In genomic region chr19:6516018-6516658, GRCh38 we compare ENCODE assay signal across 8 cellular contexts. TPM values are rescaled to one million over a fixed set of nuclear protein-coding genes. Genes with fewer than 3 reads are reported as not detected.
DNase-seq lines count a peak whose midpoint lies in the region; ATAC-seq and TF ChIP-seq lines count a peak whose summit lies in the region.

No MANE protein-coding gene starts in this region.

- H3K27me3 ChIP-seq in esophagus squamous epithelium (peaks cover 0 to 3% (median 0%) of the 10 kb centered on the region in 4 donors), muscle layer of duodenum (ENCODE audit: low read depth, low read length) (no peaks in the 10 kb centered on the region)

- H3K4me3 Mint-ChIP-seq in activated T-cell treated with anti-CD3 and anti-CD28 coated beads, Interleukin-2, amount 50 U/mL, for 4 hours: peak overlapping the region; percentile 89
- peak overlapping the region; percentile 85 for H3K4me3 Mint-ChIP-seq in stimulated activated effector memory CD8-positive, alpha-beta T cell treated with anti-CD3 and anti-CD28 coated beads, Interleukin-12 subunit alpha, Interleukin-12 subunit beta, amount 100 ng/mL, for 72 hours

- TF ChIP-seq CTCF in esophagus squamous epithelium (IDR thresholded peaks at IDR 0.05): no peak

- H3K27ac Mint-ChIP-seq in stimulated activated effector memory CD8-positive, alpha-beta T cell treated with anti-CD3 and anti-CD28 coated beads, Interleukin-12 subunit alpha, Interleukin-12 subunit beta, amount 100 ng/mL, for 72 hours: peak overlapping the region; percentile 84

- H3K4me3 ChIP-seq in esophagus squamous epithelium (peak overlapping the region; percentile 46 to 81 (median 74)), muscle layer of duodenum (ENCODE audit: low read depth in 1 of 2, low read length in 2 of 2) (peak overlapping the region; percentile 73 to 78)

- peak; percentile 42 for ATAC-seq in HG03139 (IDR thresholded peaks at IDR 0.05; ENCODE audit: unreplicated experiment)
- peak; percentile 78 for ATAC-seq in activated T-cell treated with anti-CD3 and anti-CD28 coated beads, Interleukin-2, amount 50 U/mL, for 4 hours
- ATAC-seq in stimulated activated effector memory CD8-positive, alpha-beta T cell treated with anti-CD3 and anti-CD28 coated beads, Interleukin-12 subunit alpha, Interleukin-12 subunit beta, amount 100 ng/mL, for 72 hours: peak; percentile 74

- peak; percentile 81 for DNase-seq in NK-92 treated with Interleukin-12 subunit alpha and Interleukin-12 subunit beta, amount 100 ng/mL, for 24 hours (lab: John Stamatoyannopoulos, UW)
- DNase-seq in NK-92 (lab: John Stamatoyannopoulos, UW; ENCODE audit: unreplicated experiment) (no peak), OCI-M2 (lab: John Stamatoyannopoulos, UW; ENCODE audit: unreplicated experiment) (peak; percentile 95), esophagus squamous epithelium (lab: John Stamatoyannopoulos, UW) (no peak)
- peak; percentile 44 for DNase-seq in activated T-cell treated with anti-CD3 and anti-CD28 coated beads, Interleukin-2, amount 50 U/mL, for 4 hours
- peak; percentile 59 to 89 for DNase-seq in stimulated activated effector memory CD8-positive, alpha-beta T cell treated with anti-CD3 and anti-CD28 coated beads, Interleukin-12 subunit alpha, Interleukin-12 subunit beta, amount 100 ng/mL, for 72 hours (ENCODE audit: low spot score in 2 of 2)

- peak overlapping the region; percentile 77 to 89 (median 88) for H3K27ac ChIP-seq in esophagus squamous epithelium
- H3K27ac ChIP-seq in muscle layer of duodenum (ENCODE audit: low read length): no peak overlapping the region

- no peaks in the 10 kb centered on the region for H3K27me3 Mint-ChIP-seq in activated T-cell treated with anti-CD3 and anti-CD28 coated beads, Interleukin-2, amount 50 U/mL, for 4 hours (ENCODE audit: low read depth)

- no peaks in the 10 kb centered on the region for H3K36me3 Mint-ChIP-seq in activated T-cell treated with anti-CD3 and anti-CD28 coated beads, Interleukin-2, amount 50 U/mL, for 4 hours (ENCODE audit: insufficient read depth)
- peaks cover 18% of the 10 kb centered on the region for H3K36me3 Mint-ChIP-seq in stimulated activated effector memory CD8-positive, alpha-beta T cell treated with anti-CD3 and anti-CD28 coated beads, Interleukin-12 subunit alpha, Interleukin-12 subunit beta, amount 100 ng/mL, for 72 hours

- intact Hi-C loops in esophagus squamous epithelium (cut with DNase I): loop anchor here (5.0 kb wide), 2 partner anchors 116 to 346 kb away; no protein-coding TSS in a partner anchor

- 2% methylated on average over 21 to 23 of the region's 26 CpGs for WGBS in esophagus squamous epithelium, 2 donors

- no peaks in the 10 kb centered on the region for H3K9me3 ChIP-seq in esophagus squamous epithelium
- no peaks in the 10 kb centered on the region for H3K9me3 ChIP-seq in muscle layer of duodenum (ENCODE audit: control insufficient read depth in 1 of 2, low read length in 2 of 2)

- H3K4me1 ChIP-seq in esophagus squamous epithelium (peaks cover 4 to 39% (median 22%) of the 10 kb centered on the region in 3 donors), muscle layer of duodenum (ENCODE audit: control insufficient read depth in 1 of 2, insufficient read depth in 2 of 2, low read length in 2 of 2) (peaks cover 0 to 12% of the 10 kb centered on the region in 2 donors)

- peaks cover 29% of the 10 kb centered on the region for H3K4me1 Mint-ChIP-seq in activated T-cell treated with anti-CD3 and anti-CD28 coated beads, Interleukin-2, amount 50 U/mL, for 4 hours (ENCODE audit: low read depth)
- H3K4me1 Mint-ChIP-seq in stimulated activated effector memory CD8-positive, alpha-beta T cell treated with anti-CD3 and anti-CD28 coated beads, Interleukin-12 subunit alpha, Interleukin-12 subunit beta, amount 100 ng/mL, for 72 hours: peaks cover 52% of the 10 kb centered on the region

- no peaks in the 10 kb centered on the region for H3K36me3 ChIP-seq in esophagus squamous epithelium
- H3K36me3 ChIP-seq in muscle layer of duodenum (ENCODE audit: control insufficient read depth in 1 of 2, insufficient read depth in 2 of 2, low read length in 2 of 2): no peaks in the 10 kb centered on the region

- no peak for TF ChIP-seq POLR2A in esophagus squamous epithelium (IDR thresholded peaks at IDR 0.05)

- no peaks in the 10 kb centered on the region for H3K9me3 Mint-ChIP-seq in activated T-cell treated with anti-CD3 and anti-CD28 coated beads, Interleukin-2, amount 50 U/mL, for 4 hours
- no peaks in the 10 kb centered on the region for H3K9me3 Mint-ChIP-seq in stimulated activated effector memory CD8-positive, alpha-beta T cell treated with anti-CD3 and anti-CD28 coated beads, Interleukin-12 subunit alpha, Interleukin-12 subunit beta, amount 100 ng/mL, for 72 hours

RNA-seq across cellular contexts. Expression of gene TUBB4A, which starts 14.0 kb away (rescaled TPM):
- 1 to 10 TPM; 4.8 to 9.2 (median 7.8) TPM for total RNA-seq in activated T-cell treated with anti-CD3 and anti-CD28 coated beads, Interleukin-2, amount 50 U/mL, for 4 hours
- 1 to 10 TPM in 1 of 4 donors, not detected in 3; 7.8 TPM for total RNA-seq in esophagus squamous epithelium

RNA-seq across cellular contexts. Expression of gene TNFSF9, which starts 14.7 kb away (rescaled TPM):
- total RNA-seq in activated T-cell treated with anti-CD3 and anti-CD28 coated beads, Interleukin-2, amount 50 U/mL, for 4 hours: 1 to 10 TPM; 3.5 to 7.4 (median 3.8) TPM
- 10 to 100 TPM in 3 of 4 donors, 1 to 10 TPM in 1; 6.3 to 21.6 (median 17.8) TPM for total RNA-seq in esophagus squamous epithelium

RNA-seq across cellular contexts. Expression of gene DENND1C, which starts 34.6 kb away (rescaled TPM):
- total RNA-seq in activated T-cell treated with anti-CD3 and anti-CD28 coated beads, Interleukin-2, amount 50 U/mL, for 4 hours: 10 to 100 TPM; 50.9 to 59.1 (median 55.8) TPM
- total RNA-seq in esophagus squamous epithelium: 1 to 10 TPM in 2 of 4 donors, under 1 TPM in 2; 0.62 to 4.2 (median 1.2) TPM

RNA-seq across cellular contexts. Expression of gene CRB3, which starts 52.1 kb away (rescaled TPM):
- total RNA-seq in activated T-cell treated with anti-CD3 and anti-CD28 coated beads, Interleukin-2, amount 50 U/mL, for 4 hours: 1 to 10 TPM; 1.6 to 1.8 (median 1.8) TPM
- 10 to 100 TPM; 42.9 to 61.9 (median 56.2) TPM for total RNA-seq in esophagus squamous epithelium

RNA-seq across cellular contexts. Expression of gene SLC25A23, which starts 56.5 kb away (rescaled TPM):
- 10 to 100 TPM; 10.5 to 12.4 (median 11.9) TPM for total RNA-seq in activated T-cell treated with anti-CD3 and anti-CD28 coated beads, Interleukin-2, amount 50 U/mL, for 4 hours
- total RNA-seq in esophagus squamous epithelium: 10 to 100 TPM; 41.5 to 95.9 (median 64.0) TPM

Comparison
In these comparisons a context has a peak if more than half of its experiments do, and no peak if none do; other contexts are left out.
1. DNase-seq: peak in NK-92 treated with Interleukin-12 subunit alpha and Interleukin-12 subunit beta, amount 100 ng/mL, for 24 hours (single experiment), OCI-M2 (single experiment), activated T-cell treated with anti-CD3 and anti-CD28 coated beads, Interleukin-2, amount 50 U/mL, for 4 hours (single experiment) and stimulated activated effector memory CD8-positive, alpha-beta T cell treated with anti-CD3 and anti-CD28 coated beads, Interleukin-12 subunit alpha, Interleukin-12 subunit beta, amount 100 ng/mL, for 72 hours (2 of 2); none in NK-92 (single experiment) and esophagus squamous epithelium (single experiment).
2. RNA of gene DENND1C, which starts 34.6 kb away (total RNA-seq): 50.9 to 59.1 TPM in activated T-cell treated with anti-CD3 and anti-CD28 coated beads, Interleukin-2, amount 50 U/mL, for 4 hours; 0.62 to 4.2 TPM in esophagus squamous epithelium; every median in the first group is over 4 times any median in the second.
3. Peak in every context shown above with its lines, with median percentiles within 50 percentile points of each other: ATAC-seq.